ENCODE assay signal across 7 cellular contexts in the genomic region with DNA sequence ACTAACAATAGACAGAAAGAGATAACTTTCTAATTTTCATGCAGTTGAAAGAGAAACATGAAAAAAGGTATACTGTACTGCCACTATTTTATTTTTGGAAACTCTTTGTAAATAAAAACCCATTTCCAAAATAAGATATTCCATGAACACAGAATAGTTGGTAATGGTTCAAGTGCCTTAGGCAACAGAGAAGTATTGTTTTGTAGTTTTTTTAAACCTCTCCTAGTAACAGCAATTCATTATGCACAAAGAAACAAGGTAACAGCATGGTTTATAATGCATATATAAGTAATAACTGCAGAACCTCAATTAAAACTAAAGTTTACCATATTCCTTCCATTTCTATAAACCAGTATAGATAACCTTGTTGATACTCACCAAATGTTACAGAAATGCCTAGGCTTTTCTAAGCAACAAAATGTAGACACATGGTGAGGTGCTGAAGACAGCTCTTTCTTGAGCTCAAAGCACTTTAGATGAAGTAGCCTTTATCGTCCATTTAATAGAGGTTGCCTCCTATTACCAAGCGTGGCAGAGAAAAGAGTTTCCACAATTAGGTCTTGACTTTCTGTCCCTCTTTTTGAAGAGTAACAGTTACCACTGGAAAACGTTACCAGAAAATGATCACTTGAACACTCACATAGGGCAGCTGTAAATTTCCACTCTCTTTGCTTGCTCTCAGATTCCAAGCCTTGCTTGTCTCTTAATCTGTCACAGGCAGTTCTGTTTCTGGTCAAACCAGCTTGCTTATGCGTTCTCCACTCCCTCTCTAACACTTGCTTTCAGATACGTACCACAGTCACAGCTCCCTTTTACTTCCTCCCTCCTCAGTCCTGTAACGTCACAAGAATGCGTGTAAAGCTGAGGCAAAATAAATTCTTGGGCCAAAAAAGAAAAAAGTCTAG. TPM values are rescaled to one million over a fixed set of nuclear protein-coding genes. Genes with fewer than 3 reads are reported as not detected.
DNase-seq lines count a peak whose midpoint lies in the region; ATAC-seq and TF ChIP-seq lines count a peak whose summit lies in the region.

No MANE protein-coding gene starts in this region.

- intact Hi-C loops in esophagus squamous epithelium (cut with DNase I): no loop called here

- no peaks in the 10 kb centered on the region for H3K36me3 ChIP-seq in esophagus squamous epithelium

- H3K4me1 Mint-ChIP-seq in natural killer cell treated with Interleukin-12 subunit alpha and Interleukin-12 subunit beta and Interleukin-15 and Interleukin-18, amount 100 ng/mL, for 72 hours (ENCODE audit: low read depth in 2 of 2): peaks cover 4 to 8% of the 10 kb centered on the region in 2 donors

- H3K4me1 ChIP-seq in esophagus squamous epithelium: peaks cover 0 to 59% (median 0%) of the 10 kb centered on the region in 3 donors

- H3K27me3 Mint-ChIP-seq in natural killer cell treated with Interleukin-12 subunit alpha and Interleukin-12 subunit beta and Interleukin-15 and Interleukin-18, amount 100 ng/mL, for 72 hours: no peaks in the 10 kb centered on the region

- peaks cover 25% of the 10 kb centered on the region for H3K36me3 Mint-ChIP-seq in natural killer cell treated with Interleukin-12 subunit alpha and Interleukin-12 subunit beta and Interleukin-15 and Interleukin-18, amount 100 ng/mL, for 72 hours

- peak overlapping the region; percentile 12 for H3K4me3 Mint-ChIP-seq in natural killer cell treated with Interleukin-12 subunit alpha and Interleukin-12 subunit beta and Interleukin-15 and Interleukin-18, amount 100 ng/mL, for 72 hours

- no peak overlapping the region for H3K27ac Mint-ChIP-seq in natural killer cell treated with Interleukin-12 subunit alpha and Interleukin-12 subunit beta and Interleukin-15 and Interleukin-18, amount 100 ng/mL, for 72 hours

- H3K9me3 ChIP-seq in esophagus squamous epithelium: no peaks in the 10 kb centered on the region

- DNase-seq in NOMO-1 treated with DMSO at 0.1 percent for 48 hours (lab: John Stamatoyannopoulos, UW; ENCODE audit: unreplicated experiment) (peak; percentile 68), esophagus squamous epithelium (lab: John Stamatoyannopoulos, UW) (no peak), NCI-H1930 (lab: John Stamatoyannopoulos, UW) (no peak)
- DNase-seq in natural killer cell treated with Interleukin-12 subunit alpha and Interleukin-12 subunit beta and Interleukin-15 and Interleukin-18, amount 100 ng/mL, for 72 hours (ENCODE audit: low spot score): no peak
- no peak for DNase-seq in stimulated activated CD4-positive, alpha-beta T cell treated with anti-CD3 and anti-CD28 coated beads, Interleukin-4, amount 100 ng/mL, for 4 hours

- 15 to 24% methylated on average over 7 of the region's 7 CpGs for WGBS in esophagus squamous epithelium, 2 donors

- H3K9me3 Mint-ChIP-seq in natural killer cell treated with Interleukin-12 subunit alpha and Interleukin-12 subunit beta and Interleukin-15 and Interleukin-18, amount 100 ng/mL, for 72 hours: peaks cover 16% of the 10 kb centered on the region

- no peaks in the 10 kb centered on the region for H3K27me3 ChIP-seq in esophagus squamous epithelium

- peak overlapping the region; percentile 78 to 93 (median 86) for H3K27ac ChIP-seq in esophagus squamous epithelium

- TF ChIP-seq POLR2A in esophagus squamous epithelium (IDR thresholded peaks at IDR 0.05): peak in 1 of 4 donors; percentile 41

- peak overlapping the region; percentile 17 to 62 (median 47) for H3K4me3 ChIP-seq in esophagus squamous epithelium

- TF ChIP-seq CTCF in esophagus squamous epithelium (IDR thresholded peaks at IDR 0.05): no peak

- ATAC-seq in GM21367 (IDR thresholded peaks at IDR 0.05; ENCODE audit: unreplicated experiment) (peak; percentile 77), GM21576 (IDR thresholded peaks at IDR 0.05; ENCODE audit: unreplicated experiment) (no peak)
- no peak for ATAC-seq in natural killer cell treated with Interleukin-12 subunit alpha and Interleukin-12 subunit beta and Interleukin-15 and Interleukin-18, amount 100 ng/mL, for 72 hours

RNA-seq across cellular contexts. Expression of gene CAB39L, which starts 42.9 kb away (rescaled TPM):
- 10 to 100 TPM; 16.9 to 29.2 (median 21.2) TPM for total RNA-seq in esophagus squamous epithelium
- 1 to 10 TPM; 6.4 to 8.1 TPM for total RNA-seq in natural killer cell treated with Interleukin-12 subunit alpha and Interleukin-12 subunit beta and Interleukin-15 and Interleukin-18, amount 100 ng/mL, for 72 hours

RNA-seq across cellular contexts. Expression of gene SETDB2, which starts 43.1 kb away (rescaled TPM):
- 1 to 10 TPM; 2.3 to 9.0 (median 4.8) TPM for total RNA-seq in esophagus squamous epithelium
- 10 to 100 TPM in 1 of 2 donors, 1 to 10 TPM in 1; 9.8 to 14.0 TPM for total RNA-seq in natural killer cell treated with Interleukin-12 subunit alpha and Interleukin-12 subunit beta and Interleukin-15 and Interleukin-18, amount 100 ng/mL, for 72 hours
